1 cellular context compared by ENCODE assay signal in the genomic region with DNA sequence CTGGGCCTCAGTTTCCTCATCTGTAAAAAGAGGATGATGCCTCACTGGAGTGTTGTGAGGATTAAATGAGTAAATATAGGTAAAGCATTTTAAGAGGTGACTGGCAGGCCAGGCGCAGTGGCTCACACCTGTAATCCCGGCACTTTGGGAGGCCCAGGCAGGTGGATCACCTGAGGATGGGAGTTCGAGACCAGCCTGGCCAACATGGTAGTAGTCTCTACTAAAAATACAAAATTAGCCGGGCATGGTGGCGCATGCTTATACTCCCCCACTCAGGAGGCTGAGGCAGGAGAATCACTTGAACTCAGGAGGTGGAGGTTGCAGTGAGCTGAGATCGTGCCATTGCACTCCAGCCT.
A peak's percentile ranks its signal among the peaks of the same experiment; 100 is the strongest.
TF ChIP-seq lines count a peak whose summit lies in the region.

No MANE protein-coding gene starts in this region.

TF ChIP-seq in HEK293, 187 proteins besides CTCF, POLR2A, EP300 and RAD21:
- TF ChIP-seq SCRT1 (tag by site-specific recombination; IDR thresholded peaks at IDR 0.05; ENCODE audit: borderline replicate concordance) (peak; percentile 93), ZNF530 (tag by site-specific recombination; IDR thresholded peaks at IDR 0.05; ENCODE audit: low read depth) (peak; percentile 0; the same call in 1 of the 2 replicates)
